Comparison of ENCODE assay signal across 8 cellular contexts in genomic region chr10:134205-134742, GRCh38. TPM values are rescaled to one million over a fixed set of nuclear protein-coding genes. Genes with fewer than 3 reads are reported as not detected.
DNase-seq lines count a peak whose midpoint lies in the region; ATAC-seq and TF ChIP-seq lines count a peak whose summit lies in the region.

No MANE protein-coding gene starts in this region.

- WGBS in smooth muscle cell (ENCODE audit: low lambda C conversion rate), result 2% methylated on average over 26 of the region's 26 CpGs

- H2AFZ ChIP-seq in HCT116 (ENCODE audit: low read depth, low read length, poor library complexity, severe bottlenecking) (peak overlapping the region; percentile 34), smooth muscle cell (ENCODE audit: low read depth) (peak overlapping the region; percentile 76)

- H3K9me2 ChIP-seq in HCT116 (ENCODE audit: insufficient read depth), result no peaks in the 10 kb centered on the region

- TF ChIP-seq CTCF in HCT116 (IDR thresholded peaks at IDR 0.05 in 2 of 3, conservative IDR thresholded peaks at IDR 0.05 in 1 of 3; ENCODE audit: borderline replicate concordance in 1 of 3, insufficient read depth in 1 of 3, low read depth in 2 of 3, low read length in 2 of 3) (no peak), smooth muscle cell (IDR thresholded peaks at IDR 0.05; ENCODE audit: borderline replicate concordance, insufficient read depth, poor library complexity, severe bottlenecking) (no peak)

- intact Hi-C loops in HCT116 (cut with micrococcal nuclease), result no loop called here

- H3K27me3 Mint-ChIP-seq in activated naive CD8-positive, alpha-beta T cell treated with anti-CD3 and anti-CD28 coated beads, Interleukin-2, amount 10 ng/mL, durations not matched to agents 7 days and 5 days, result peaks cover 2% of the 10 kb centered on the region

- peak; percentile 28 for DNase-seq in activated T-cell treated with anti-CD3 and anti-CD28 coated beads for 24 hours (ENCODE audit: low read depth)
- no peak for DNase-seq in activated T-cell treated with anti-CD3 and anti-CD28 coated beads, Interleukin-2, amount 50 U/mL, for 1 hour
- DNase-seq in HCT116 (ENCODE audit: low read depth, low spot score), result no peak
- DNase-seq in MG63, result no peak
- peak; percentile 68 for DNase-seq in activated naive CD8-positive, alpha-beta T cell treated with anti-CD3 and anti-CD28 coated beads, Interleukin-2, amount 10 ng/mL, durations not matched to agents 7 days and 5 days
- DNase-seq in smooth muscle cell (lab: John Stamatoyannopoulos, UW; ENCODE audit: unreplicated experiment), result no peak
- no peak for DNase-seq in NCI-H2227 treated with DMSO at 0.1 percent for 48 hours (lab: John Stamatoyannopoulos, UW)

- POLR2A ChIA-PET in HCT116 (lab: Charles Lee), result no interaction called here
- POLR2A ChIA-PET in activated naive CD8-positive, alpha-beta T cell treated with anti-CD3 and anti-CD28 coated beads, Interleukin-2, amount 10 ng/mL, durations not matched to agents 7 days and 5 days (lab: Charles Lee), result no interaction called here

- H3K4me3 Mint-ChIP-seq in activated naive CD8-positive, alpha-beta T cell treated with anti-CD3 and anti-CD28 coated beads, Interleukin-2, amount 10 ng/mL, durations not matched to agents 7 days and 5 days, result peak overlapping the region; percentile 87

- H3K27ac ChIP-seq in HCT116 (ENCODE audit: low read depth, low read length) (peak overlapping the region; percentile 93), smooth muscle cell (ENCODE audit: low read depth) (no peak overlapping the region)

- H3K9me3 ChIP-seq in HCT116 (ENCODE audit: control insufficient read depth in 1 of 2, insufficient read depth in 1 of 2, low read depth in 1 of 2, low read length in 2 of 2) (no peaks in the 10 kb centered on the region), MG63 (no peaks in the 10 kb centered on the region), iPS-15b (ENCODE audit: control insufficient read depth, insufficient read depth, low read length) (no peaks in the 10 kb centered on the region), smooth muscle cell (replicated peaks; ENCODE audit: low read depth) (no peaks in the 10 kb centered on the region)

- H3K36me3 Mint-ChIP-seq in activated naive CD8-positive, alpha-beta T cell treated with anti-CD3 and anti-CD28 coated beads, Interleukin-2, amount 10 ng/mL, durations not matched to agents 7 days and 5 days, result no peaks in the 10 kb centered on the region

- peak overlapping the region; percentile 87 for H3K9ac ChIP-seq in HCT116 (ENCODE audit: low read length)
- no peak overlapping the region for H3K9ac ChIP-seq in iPS-15b (ENCODE audit: low read depth, low read length)
- H3K9ac ChIP-seq in smooth muscle cell (ENCODE audit: low read depth), result peak overlapping the region; percentile 61

- no peaks in the 10 kb centered on the region for H3K36me3 ChIP-seq in HCT116 (ENCODE audit: control insufficient read depth in 1 of 2, insufficient read depth in 2 of 2, low read length in 2 of 2)
- no peaks in the 10 kb centered on the region for H3K36me3 ChIP-seq in MG63
- no peaks in the 10 kb centered on the region for H3K36me3 ChIP-seq in iPS-15b (ENCODE audit: control insufficient read depth, insufficient read depth, low read length)
- no peaks in the 10 kb centered on the region for H3K36me3 ChIP-seq in smooth muscle cell (ENCODE audit: low read depth)

- H3K4me2 ChIP-seq in HCT116 (ENCODE audit: low read length), result peak overlapping the region; percentile 91
- peak overlapping the region; percentile 89 for H3K4me2 ChIP-seq in smooth muscle cell

- peak overlapping the region; percentile 82 for H3K27ac Mint-ChIP-seq in activated naive CD8-positive, alpha-beta T cell treated with anti-CD3 and anti-CD28 coated beads, Interleukin-2, amount 10 ng/mL, durations not matched to agents 7 days and 5 days

- H3K79me2 ChIP-seq in HCT116 (ENCODE audit: insufficient read depth, low read length), result peaks cover 33% of the 10 kb centered on the region
- peaks cover 46% of the 10 kb centered on the region for H3K79me2 ChIP-seq in smooth muscle cell (ENCODE audit: low read depth)

- H3K9me3 Mint-ChIP-seq in activated naive CD8-positive, alpha-beta T cell treated with anti-CD3 and anti-CD28 coated beads, Interleukin-2, amount 10 ng/mL, durations not matched to agents 7 days and 5 days, result no peaks in the 10 kb centered on the region

- RAD21 ChIA-PET in HCT116 (lab: Charles Lee; ENCODE audit: low non-redundant PET in 1 of 2, low total read pairs in 2 of 2, uncharacterized antibody in 2 of 2, unreplicated experiment in 2 of 2), result no interaction called here

- CTCF ChIA-PET in HCT116 (lab: Charles Lee), result no interaction called here

- TF ChIP-seq RAD21 in HCT116 (IDR thresholded peaks at IDR 0.05; ENCODE audit: low read depth), result no peak

- no peak for TF ChIP-seq POLR2A in HCT116 (IDR thresholded peaks at IDR 0.05; ENCODE audit: borderline replicate concordance, extremely low read depth, insufficient read depth, insufficient read length)

- peaks cover 32% of the 10 kb centered on the region for H3K4me1 Mint-ChIP-seq in activated naive CD8-positive, alpha-beta T cell treated with anti-CD3 and anti-CD28 coated beads, Interleukin-2, amount 10 ng/mL, durations not matched to agents 7 days and 5 days

- H3K4me3 ChIP-seq in HCT116 (replicated peaks in 1 of 2; ENCODE audit: low read depth in 1 of 2, low read length in 2 of 2) (peak overlapping the region; percentile 70 to 71), MG63 (peak overlapping the region; percentile 55), iPS-15b (ENCODE audit: low read depth, low read length) (peak overlapping the region; percentile 86), smooth muscle cell (peak overlapping the region; percentile 90)

- peak; percentile 23 for ATAC-seq in HCT116
- peak; percentile 4 for ATAC-seq in activated naive CD8-positive, alpha-beta T cell treated with anti-CD3 and anti-CD28 coated beads, Interleukin-2, amount 10 ng/mL, durations not matched to agents 7 days and 5 days (ENCODE audit: low read depth)

- H3K27me3 ChIP-seq in HCT116 (ENCODE audit: insufficient read depth, low read length) (no peaks in the 10 kb centered on the region), MG63 (no peaks in the 10 kb centered on the region), iPS-15b (ENCODE audit: control insufficient read depth, insufficient read depth, low read length) (peaks cover 27% of the 10 kb centered on the region), smooth muscle cell (ENCODE audit: low read depth) (no peaks in the 10 kb centered on the region)

- H4K20me1 ChIP-seq in HCT116 (ENCODE audit: insufficient read depth) (no peaks in the 10 kb centered on the region), smooth muscle cell (ENCODE audit: low read depth) (peaks cover 32% of the 10 kb centered on the region)

- H3F3A ChIP-seq in smooth muscle cell (ENCODE audit: low read depth), result peaks cover 3% of the 10 kb centered on the region

- H3K4me1 ChIP-seq in HCT116 (ENCODE audit: control insufficient read depth in 1 of 2, insufficient read depth in 2 of 2, low read length in 2 of 2) (peaks cover 11 to 36% of the 10 kb centered on the region in 2 experiments), iPS-15b (ENCODE audit: control insufficient read depth, insufficient read depth, low read length) (peaks cover 7% of the 10 kb centered on the region), smooth muscle cell (ENCODE audit: low read depth) (peaks cover 27% of the 10 kb centered on the region)

- BruUV-seq in HCT116 (replicated peaks; lab: Mats Ljungman, UMichigan), result no TSS peak

TF ChIP-seq in HCT116, 20 proteins besides CTCF, POLR2A, EP300 and RAD21:
- TF ChIP-seq ATF3 (IDR thresholded peaks at IDR 0.05) (no peak), ZNF274 (IDR thresholded peaks at IDR 0.05; ENCODE audit: low read depth, low read length) (no peak), SP1 (IDR thresholded peaks at IDR 0.05; ENCODE audit: low read depth) (no peak), SIN3A (IDR thresholded peaks at IDR 0.05; ENCODE audit: low read depth) (0 out of 2 replicates have a peak, but pooled peaks have one; percentile 4)

RNA-seq across cellular contexts. Expression of gene ZMYND11, which starts 1.0 kb away (rescaled TPM):
- total RNA-seq in HCT116 (2021; ENCODE audit: unreplicated experiment), result 28.3 TPM
- polyA plus RNA-seq in HCT116 (2012), result 17.1 and 19.8 TPM in 2 replicates
- total RNA-seq in MG63 (2014; rRNA removed; shearing (Covaris generic); ENCODE audit: low replicate concordance), result 43.4 and 49.5 TPM in 2 replicates
- 10 to 100 TPM; 49.9 to 52.8 TPM for total RNA-seq in activated naive CD8-positive, alpha-beta T cell treated with anti-CD3 and anti-CD28 coated beads, Interleukin-2, amount 10 ng/mL, durations not matched to agents 7 days and 5 days
- 66.3 and 71.2 TPM in 2 replicates for total RNA-seq in smooth muscle cell
- polyA plus RNA-seq in smooth muscle cell, result 27.7 and 33.7 TPM in 2 replicates

Comparison
In these comparisons a context has a peak if more than half of its experiments do, and no peak if none do; other contexts are left out.
1. DNase-seq: peak in activated T-cell treated with anti-CD3 and anti-CD28 coated beads for 24 hours (single experiment) and activated naive CD8-positive, alpha-beta T cell treated with anti-CD3 and anti-CD28 coated beads, Interleukin-2, amount 10 ng/mL, durations not matched to agents 7 days and 5 days (single experiment); none in activated T-cell treated with anti-CD3 and anti-CD28 coated beads, Interleukin-2, amount 50 U/mL, for 1 hour (single experiment), HCT116 (single experiment), MG63 (single experiment), smooth muscle cell (single experiment) and NCI-H2227 treated with DMSO at 0.1 percent for 48 hours (single experiment).
2. Peak in every context shown above with its lines, with median percentiles within 50 percentile points of each other: H3K4me3 ChIP-seq.